Comparison of ENCODE assay signal across 15 cellular contexts in the genomic region with DNA sequence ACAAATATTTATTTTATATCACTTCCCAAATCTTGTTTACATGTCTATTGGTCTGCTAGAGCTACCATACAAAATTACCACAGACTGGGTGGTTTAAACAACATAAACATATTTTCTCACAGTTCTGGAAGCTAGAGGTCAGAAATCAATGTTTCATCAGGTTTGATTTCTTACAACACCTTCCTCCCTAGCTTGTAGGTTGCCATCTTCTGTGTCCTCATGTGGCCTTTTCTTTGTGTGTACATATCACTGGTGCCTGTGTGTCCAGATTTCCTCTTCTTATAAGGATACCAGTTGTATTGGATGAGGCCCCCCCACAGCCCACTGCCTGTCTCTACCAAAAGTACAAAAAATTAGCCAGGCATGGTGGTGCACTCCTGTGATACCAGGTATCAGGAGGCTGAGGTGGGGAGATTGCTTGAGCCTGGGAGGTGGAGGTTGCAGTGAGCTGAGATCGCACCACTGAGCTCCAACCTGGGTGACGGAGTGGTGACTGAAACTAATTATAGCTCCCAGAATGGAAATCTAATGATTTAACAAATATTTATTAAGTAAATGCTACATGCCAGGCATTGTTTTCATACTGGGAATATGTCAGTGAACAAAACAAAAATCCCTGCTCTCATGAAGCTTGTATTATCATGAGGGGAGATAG. TPM values are rescaled to one million over a fixed set of nuclear protein-coding genes. Genes with fewer than 3 reads are reported as not detected.
DNase-seq lines count a peak whose midpoint lies in the region; ATAC-seq, FAIRE-seq and TF ChIP-seq lines count a peak whose summit lies in the region.
"Had no signal": no experiment of that assay in that cellular context is flagged by ENCODE, and none has a peak within 500 bp of the region (broad histone marks: within the 10 kb centered on the region; RNA-seq: fewer than 3 reads in every experiment).

No MANE protein-coding gene starts in this region.

- 47% methylated on average over 2 of the region's 2 CpGs for WGBS in liver

- peaks cover 6% of the 10 kb centered on the region; the same call in 1 of the 2 replicates for H4K20me1 ChIP-seq in MM.1S (ENCODE audit: insufficient read depth, low read length)

- H3K9ac ChIP-seq in liver (ENCODE audit: low read depth in 1 of 2, low read length in 2 of 2) (peak overlapping the region in 1 of 2 donors; percentile 19), MM.1S (ENCODE audit: low read length) (no peak overlapping the region)

- H2AFZ ChIP-seq in MM.1S (ENCODE audit: low read length) = no peak overlapping the region

- TF ChIP-seq POLR2A in GM12891 (IDR thresholded peaks at IDR 0.05; ENCODE audit: low read depth, low read length) (no peak), erythroblast (IDR thresholded peaks at IDR 0.05; ENCODE audit: low read length) (no peak)

- H3K9me3 ChIP-seq in liver (ENCODE audit: control insufficient read depth in 4 of 4, low read length in 3 of 4) = no peaks in the 10 kb centered on the region
- H3K9me3 ChIP-seq in MM.1S (replicated peaks; ENCODE audit: insufficient read depth, low read length) = no peaks in the 10 kb centered on the region
- H3K9me3 ChIP-seq: breast epithelium, SJCRH30, testis had no signal

- H3K36me3 ChIP-seq in liver (ENCODE audit: control insufficient read depth in 4 of 4, insufficient read depth in 3 of 4, low read depth in 1 of 4, low read length in 3 of 4) (no peaks in the 10 kb centered on the region), MM.1S (replicated peaks; ENCODE audit: insufficient read depth, low read length) (no peaks in the 10 kb centered on the region)
- H3K36me3 ChIP-seq: breast epithelium had no signal

- peak overlapping the region; percentile 78 for H3K27ac ChIP-seq in VCaP
- H3K27ac ChIP-seq in liver (ENCODE audit: low read depth in 1 of 2, low read length in 2 of 2) = peak overlapping the region; percentile 58 to 75
- H3K27ac ChIP-seq in MM.1S (ENCODE audit: low read length) = no peak overlapping the region
- H3K27ac ChIP-seq: breast epithelium, SJCRH30, testis had no signal

- no peaks in the 10 kb centered on the region for H3K9me2 ChIP-seq in MM.1S (replicated peaks; ENCODE audit: insufficient read depth, low read length)

- TF ChIP-seq RAD21 in liver (IDR thresholded peaks at IDR 0.05) = peak; percentile 12 to 36

- no peak overlapping the region for H3K4me3 ChIP-seq in AG10803 (ENCODE audit: low read length)
- H3K4me3 ChIP-seq in liver (ENCODE audit: low read depth in 1 of 3, low read length in 3 of 3) = no peak overlapping the region
- no peak overlapping the region for H3K4me3 ChIP-seq in MM.1S (ENCODE audit: low read length)
- H3K4me3 ChIP-seq: breast epithelium, SJCRH30, testis had no signal

- no peak overlapping the region for H3K4me2 ChIP-seq in MM.1S (ENCODE audit: low read depth, low read length)

- FAIRE-seq in GM12891 (lab: Jason Lieb, UNC) = peak; percentile 31

- no peaks in the 10 kb centered on the region for H3F3A ChIP-seq in MM.1S (ENCODE audit: insufficient read depth, low read length)

- peaks cover 4 to 54% (median 43%) of the 10 kb centered on the region in 4 donors for H3K4me1 ChIP-seq in liver (ENCODE audit: control insufficient read depth in 4 of 4, insufficient read depth in 4 of 4, low read length in 3 of 4)
- H3K4me1 ChIP-seq in MM.1S (ENCODE audit: low read length) = peaks cover 4% of the 10 kb centered on the region
- H3K4me1 ChIP-seq: breast epithelium had no signal

- peak; percentile 18 for DNase-seq in AG10803 (ENCODE audit: low read depth)
- DNase-seq in GM12891 (ENCODE audit: insufficient read length, low spot score) = no peak
- DNase-seq in stimulated activated CD4-positive, alpha-beta T cell treated with anti-CD3 and anti-CD28 coated beads, Interleukin-15, amount 100 ng/mL, for 24 hours = no peak
- no peak for DNase-seq in MM.1S
- no peak for DNase-seq in erythroblast (lab: John Stamatoyannopoulos, UW)
- DNase-seq: activated CD4-positive, alpha-beta T cell treated with anti-CD3 and anti-CD28 coated beads for 48 hours; NCI-H2107; NCI-H524 treated with DMSO at 0.1 percent for 48 hours; SJCRH30; stimulated activated CD4-positive, alpha-beta T cell treated with anti-CD3 and anti-CD28 coated beads, Interleukin-4, amount 100 ng/mL, for 1 hour; testis had no signal

- ATAC-seq in HG03565 (IDR thresholded peaks at IDR 0.05; ENCODE audit: unreplicated experiment) = no peak

- no peak for TF ChIP-seq CTCF in AG10803 (conservative IDR thresholded peaks at IDR 0.05; ENCODE audit: low read length)
- no peak for TF ChIP-seq CTCF in VCaP (conservative IDR thresholded peaks at IDR 0.05)
- no peak for TF ChIP-seq CTCF in liver (IDR thresholded peaks at IDR 0.05; ENCODE audit: low read depth, low read length, missing input control)
- no peak for TF ChIP-seq CTCF in MM.1S (IDR thresholded peaks at IDR 0.05; ENCODE audit: low read length)

- H3K27me3 ChIP-seq in liver (ENCODE audit: control insufficient read depth in 4 of 4, insufficient read depth in 4 of 4, low read length in 3 of 4) = no peaks in the 10 kb centered on the region
- no peaks in the 10 kb centered on the region for H3K27me3 ChIP-seq in MM.1S (replicated peaks; ENCODE audit: insufficient read depth, low read length)
- H3K27me3 ChIP-seq: breast epithelium, SJCRH30, testis had no signal

- peaks cover 99% of the 10 kb centered on the region for H3K79me2 ChIP-seq in MM.1S (ENCODE audit: low read length)

TF ChIP-seq in GM12891, 5 proteins besides CTCF, POLR2A, EP300 and RAD21:
- TF ChIP-seq TAF1 (IDR thresholded peaks at IDR 0.05; ENCODE audit: low read depth, low read length) = no peak
TF ChIP-seq in GM12891: peak in this region for 0.

TF ChIP-seq in liver, 16 proteins besides CTCF, POLR2A, EP300 and RAD21:
- no peak for TF ChIP-seq MAX (IDR thresholded peaks at IDR 0.05)
- TF ChIP-seq FOXA1 (IDR thresholded peaks at IDR 0.05) = peak; percentile 15
- TF ChIP-seq YY1 (IDR thresholded peaks at IDR 0.05) = peak; percentile 74
- TF ChIP-seq HNF4A (conservative IDR thresholded peaks at IDR 0.05) = peak; percentile 65 to 77
- no peak for TF ChIP-seq GABPA (IDR thresholded peaks at IDR 0.05 in 1 of 2, conservative IDR thresholded peaks at IDR 0.05 in 1 of 2)
- TF ChIP-seq EGR1 (IDR thresholded peaks at IDR 0.05; ENCODE audit: low read depth in 2 of 2) = no peak
- peak; percentile 85 to 92 for TF ChIP-seq RXRA (IDR thresholded peaks at IDR 0.05)
- TF ChIP-seq JUND (IDR thresholded peaks at IDR 0.05) = peak in 1 of 2 donors; percentile 19
- peak; percentile 53 for TF ChIP-seq FOXA2 (IDR thresholded peaks at IDR 0.05)
- TF ChIP-seq NR2F2 (IDR thresholded peaks at IDR 0.05) = no peak
- no peak for TF ChIP-seq TAF1 (conservative IDR thresholded peaks at IDR 0.05)
- TF ChIP-seq REST (IDR thresholded peaks at IDR 0.05) = no peak
- TF ChIP-seq ZBTB33 (IDR thresholded peaks at IDR 0.05) = peak; percentile 20
- no peak for TF ChIP-seq HNF4G (IDR thresholded peaks at IDR 0.05)
- TF ChIP-seq SP1 (IDR thresholded peaks at IDR 0.05) = peak; percentile 61
- TF ChIP-seq, protein P1, sequence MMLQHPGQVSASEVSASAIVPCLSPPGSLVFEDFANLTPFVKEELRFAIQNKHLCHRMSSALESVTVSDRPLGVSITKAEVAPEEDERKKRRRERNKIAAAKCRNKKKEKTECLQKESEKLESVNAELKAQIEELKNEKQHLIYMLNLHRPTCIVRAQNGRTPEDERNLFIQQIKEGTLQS (IDR thresholded peaks at IDR 0.05) = no peak

RNA-seq across cellular contexts. Expression of gene EML4, which starts 13.6 kb away (rescaled TPM):
- polyA plus RNA-seq in GM12891 (2012; ENCODE audit: low read depth, missing spikeins) = 23.4 TPM
- 10 to 100 TPM; 34.5 to 49.6 TPM for total RNA-seq in liver
- polyA plus RNA-seq in liver = 10 to 100 TPM; 12.8 to 35.1 TPM
